Comparison of ENCODE assay signal across 14 cellular contexts in genomic region chr1:120947114-120947513, GRCh38. TPM values are rescaled to one million over a fixed set of nuclear protein-coding genes. Genes with fewer than 3 reads are reported as not detected.
DNase-seq lines count a peak whose midpoint lies in the region; ATAC-seq and TF ChIP-seq lines count a peak whose summit lies in the region.
"Not testable (repeated sequence)": the region's sequence is repeated elsewhere in the genome, so short reads cannot be mapped to it uniquely, and the experiment has no call there.
"Had no signal": no experiment of that assay in that cellular context is flagged by ENCODE, and none has a peak within 500 bp of the region (broad histone marks: within the 10 kb centered on the region; RNA-seq: fewer than 3 reads in every experiment).

No MANE protein-coding gene starts in this region.

- ATAC-seq in CD8-positive, alpha-beta T cell; activated T-helper 17 cell treated with anti-CD3 and anti-CD28 coated beads, Interleukin-2, amount 50 U/mL, for 72 hours (replicated peaks); stimulated activated effector memory CD8-positive, alpha-beta T cell treated with anti-CD3 and anti-CD28 coated beads, Interleukin-12 subunit alpha, Interleukin-12 subunit beta, amount 100 ng/mL, for 72 hours: not testable (repeated sequence)

- not testable (repeated sequence) for H3K36me3 ChIP-seq in CD8-positive, alpha-beta T cell (ENCODE audit: insufficient read depth, low read length); MG63; endodermal cell (ENCODE audit: control insufficient read depth, insufficient read depth, low read length)

- not testable (repeated sequence) for H3K9ac ChIP-seq in endodermal cell (ENCODE audit: extremely low read depth, low read length, poor library complexity, severe bottlenecking)

- POLR2A ChIA-PET in CD8-positive, alpha-beta T cell (lab: Charles Lee), result not testable (repeated sequence)

- H3K9me3 ChIP-seq in CD8-positive, alpha-beta T cell (ENCODE audit: low read length); MG63; endodermal cell (ENCODE audit: control insufficient read depth, low read length): not testable (repeated sequence)

- not testable (repeated sequence) for H3K27me3 ChIP-seq in CD8-positive, alpha-beta T cell (ENCODE audit: insufficient read depth, low read length); MG63; endodermal cell (ENCODE audit: control insufficient read depth, insufficient read depth, low read length, poor library complexity, severe bottlenecking)

- not testable (repeated sequence) for DNase-seq in CD8-positive, alpha-beta T cell; endodermal cell; mesothelial cell of epicardium (ENCODE audit: low spot score in 2 of 2, unreplicated experiment in 2 of 2); stimulated activated effector memory CD8-positive, alpha-beta T cell treated with anti-CD3 and anti-CD28 coated beads, Interleukin-12 subunit alpha, Interleukin-12 subunit beta, amount 100 ng/mL, for 72 hours (ENCODE audit: low spot score in 2 of 2)
- DNase-seq in MG63 (peak; percentile 5), SIG-M5 treated with dmso at 0.1 percent for 504 hours (lab: John Stamatoyannopoulos, UW; ENCODE audit: unreplicated experiment) (peak; percentile 1)

- peaks cover 21% of the 10 kb centered on the region for H3K4me1 Mint-ChIP-seq in CD8-positive, alpha-beta T cell (ENCODE audit: low read depth)
- not testable (repeated sequence) for H3K4me1 Mint-ChIP-seq in activated T-helper 17 cell treated with anti-CD3 and anti-CD28 coated beads, Interleukin-2, amount 50 U/mL, for 72 hours; mesothelial cell of epicardium
- peaks cover 13% of the 10 kb centered on the region for H3K4me1 Mint-ChIP-seq in endodermal cell
- H3K4me1 Mint-ChIP-seq in stimulated activated effector memory CD8-positive, alpha-beta T cell treated with anti-CD3 and anti-CD28 coated beads, Interleukin-12 subunit alpha, Interleukin-12 subunit beta, amount 100 ng/mL, for 72 hours, result peaks cover 16% of the 10 kb centered on the region

- CTCF ChIA-PET in CD8-positive, alpha-beta T cell (lab: Charles Lee), result not testable (repeated sequence)

- peak overlapping the region; percentile 52 for H3K27ac Mint-ChIP-seq in CD8-positive, alpha-beta T cell
- H3K27ac Mint-ChIP-seq in activated T-helper 17 cell treated with anti-CD3 and anti-CD28 coated beads, Interleukin-2, amount 50 U/mL, for 72 hours, result peak overlapping the region; percentile 28
- H3K27ac Mint-ChIP-seq in endodermal cell (peak overlapping the region; percentile 64), mesothelial cell of epicardium (peak overlapping the region; percentile 71)
- peak overlapping the region; percentile 65 for H3K27ac Mint-ChIP-seq in stimulated activated effector memory CD8-positive, alpha-beta T cell treated with anti-CD3 and anti-CD28 coated beads, Interleukin-12 subunit alpha, Interleukin-12 subunit beta, amount 100 ng/mL, for 72 hours

- not testable (repeated sequence) for H3K27me3 Mint-ChIP-seq in CD8-positive, alpha-beta T cell (ENCODE audit: low read depth); activated T-helper 17 cell treated with anti-CD3 and anti-CD28 coated beads, Interleukin-2, amount 50 U/mL, for 72 hours; endodermal cell (ENCODE audit: insufficient read depth); mesothelial cell of epicardium (ENCODE audit: low read depth)

- 87% methylated on average over 3 of the region's 4 CpGs; no CpG with 5 or more reads in 1 of the 2 experiments for WGBS in endodermal cell (ENCODE audit: insufficient coverage in 1 of 2, insufficient read length in 1 of 2), 2 experiments

- H3K9me3 Mint-ChIP-seq in CD8-positive, alpha-beta T cell; activated T-helper 17 cell treated with anti-CD3 and anti-CD28 coated beads, Interleukin-2, amount 50 U/mL, for 72 hours; endodermal cell; mesothelial cell of epicardium; stimulated activated effector memory CD8-positive, alpha-beta T cell treated with anti-CD3 and anti-CD28 coated beads, Interleukin-12 subunit alpha, Interleukin-12 subunit beta, amount 100 ng/mL, for 72 hours: not testable (repeated sequence)

- H3K4me3 Mint-ChIP-seq in CD8-positive, alpha-beta T cell; activated T-helper 17 cell treated with anti-CD3 and anti-CD28 coated beads, Interleukin-2, amount 50 U/mL, for 72 hours; endodermal cell; mesothelial cell of epicardium; stimulated activated effector memory CD8-positive, alpha-beta T cell treated with anti-CD3 and anti-CD28 coated beads, Interleukin-12 subunit alpha, Interleukin-12 subunit beta, amount 100 ng/mL, for 72 hours: not testable (repeated sequence)

- H3K27ac ChIP-seq in CD8-positive, alpha-beta T cell (ENCODE audit: low read depth, low read length); endodermal cell (ENCODE audit: low read depth, low read length): not testable (repeated sequence)

- intact Hi-C loops in CD8-positive, alpha-beta T cell (cut with DNase I, micrococcal nuclease), result not testable (repeated sequence)

- not testable (repeated sequence) for H3K4me1 ChIP-seq in CD8-positive, alpha-beta T cell (ENCODE audit: insufficient read depth, low read length); endodermal cell (ENCODE audit: control insufficient read depth, insufficient read depth, low read length)

- not testable (repeated sequence) for TF ChIP-seq CTCF in CD8-positive, alpha-beta T cell (IDR thresholded peaks at IDR 0.05); endodermal cell (conservative IDR thresholded peaks at IDR 0.05); mesothelial cell of epicardium (IDR thresholded peaks at IDR 0.05; ENCODE audit: unreplicated experiment)

- H3K4me3 ChIP-seq in CD8-positive, alpha-beta T cell (ENCODE audit: low read depth, low read length); MG63; endodermal cell (ENCODE audit: low read length): not testable (repeated sequence)

- H3K36me3 Mint-ChIP-seq in CD8-positive, alpha-beta T cell, result peaks cover 12% of the 10 kb centered on the region
- H3K36me3 Mint-ChIP-seq in activated T-helper 17 cell treated with anti-CD3 and anti-CD28 coated beads, Interleukin-2, amount 50 U/mL, for 72 hours (ENCODE audit: low read depth); endodermal cell (ENCODE audit: low read depth); mesothelial cell of epicardium: not testable (repeated sequence)
- peaks cover 14% of the 10 kb centered on the region for H3K36me3 Mint-ChIP-seq in stimulated activated effector memory CD8-positive, alpha-beta T cell treated with anti-CD3 and anti-CD28 coated beads, Interleukin-12 subunit alpha, Interleukin-12 subunit beta, amount 100 ng/mL, for 72 hours

RNA-seq across cellular contexts. Expression of gene PPIAL4A, which starts 57.5 kb away (rescaled TPM):
- total RNA-seq in CD8-positive, alpha-beta T cell, result not detected
- total RNA-seq in MG63 (2014; rRNA removed; shearing (Covaris generic); ENCODE audit: low replicate concordance), result not detected in 2 replicates
- total RNA-seq in activated T-helper 17 cell treated with anti-CD3 and anti-CD28 coated beads, Interleukin-2, amount 50 U/mL, for 72 hours, result not detected
- total RNA-seq in endodermal cell (not detected), mesothelial cell of epicardium (not detected in 3 replicates)
- not detected for polyA plus RNA-seq in endodermal cell (2013, experiment 1 of 2)
- polyA plus RNA-seq in endodermal cell (2013, experiment 2 of 2), result not detected
- total RNA-seq: Calu3; CD4-positive, alpha-beta T cell; GM23338; HFFc6; HT1080 had no signal
- polyA plus RNA-seq: A549, BJ, GM23338 had no signal
